ENCODE assay signal across 28 cellular contexts in genomic region chr11:130061017-130061416, GRCh38.
"Had no signal": no experiment of that assay in that cellular context is flagged by ENCODE, and none has a peak within 500 bp of the region (broad histone marks: within the 10 kb centered on the region; RNA-seq: fewer than 3 reads in every experiment).

No MANE protein-coding gene starts in this region.

- H3K4me3 Mint-ChIP-seq: dendritic cell treated with granulocyte-macrophage colony-stimulating factor and Interleukin-4, amounts not matched to agents 40 ng/mL and 50 ng/mL, for 4 days; effector memory CD8-positive, alpha-beta T cell; endodermal cell; mesothelial cell of epicardium; naive B cell had no signal

- FAIRE-seq: endometrium, islet of Langerhans, keratinocyte had no signal

- H3K4me3 ChIP-seq: colonic mucosa, esophagus squamous epithelium, gastrocnemius medialis, heart right ventricle, left lung, lower lobe of right lung, mucosa of descending colon had no signal

- H3K27me3 ChIP-seq: colonic mucosa, esophagus squamous epithelium, gastrocnemius medialis had no signal

- ATAC-seq: effector memory CD8-positive, alpha-beta T cell; esophagus mucosa; gastrocnemius medialis; heart right ventricle; left cardiac atrium; left lung; left ventricle myocardium superior; lower lobe of right lung; mucosa of descending colon had no signal

- H3K27ac Mint-ChIP-seq: dendritic cell treated with granulocyte-macrophage colony-stimulating factor and Interleukin-4, amounts not matched to agents 40 ng/mL and 50 ng/mL, for 4 days; effector memory CD8-positive, alpha-beta T cell; endodermal cell; mesothelial cell of epicardium; naive B cell had no signal

- H3K36me3 Mint-ChIP-seq: mesothelial cell of epicardium, naive B cell had no signal

- DNase-seq: colonic mucosa; cortex of kidney; effector CD8-positive, alpha-beta T cell; effector memory CD8-positive, alpha-beta T cell; endodermal cell; erythroblast; esophagus squamous epithelium; foreskin fibroblast; foreskin melanocyte; gastrocnemius medialis; glutamatergic neuron; head of caudate nucleus; heart right ventricle; hippocampal formation; left cardiac atrium; left lung; left ventricle myocardium superior; lower lobe of right lung; mesenchymal stem cell; mucosa of descending colon; naive B cell had no signal

- H3K27ac ChIP-seq: colonic mucosa, epithelial cell of prostate, esophagus squamous epithelium, gastrocnemius medialis, heart right ventricle, left lung, lower lobe of right lung had no signal

- H3K4me1 ChIP-seq: colonic mucosa, gastrocnemius medialis, left lung, lower lobe of right lung had no signal

- H3K9me3 ChIP-seq: colonic mucosa, esophagus squamous epithelium, gastrocnemius medialis, heart right ventricle, left lung, lower lobe of right lung, mucosa of descending colon had no signal

- H3K36me3 ChIP-seq: colonic mucosa, esophagus squamous epithelium, gastrocnemius medialis, heart right ventricle, left lung, lower lobe of right lung had no signal

- H3K9me3 Mint-ChIP-seq: dendritic cell treated with granulocyte-macrophage colony-stimulating factor and Interleukin-4, amounts not matched to agents 40 ng/mL and 50 ng/mL, for 4 days; effector memory CD8-positive, alpha-beta T cell; endodermal cell; mesothelial cell of epicardium; naive B cell had no signal
